ENCODE assay signal across 40 cellular contexts in the genomic region with DNA sequence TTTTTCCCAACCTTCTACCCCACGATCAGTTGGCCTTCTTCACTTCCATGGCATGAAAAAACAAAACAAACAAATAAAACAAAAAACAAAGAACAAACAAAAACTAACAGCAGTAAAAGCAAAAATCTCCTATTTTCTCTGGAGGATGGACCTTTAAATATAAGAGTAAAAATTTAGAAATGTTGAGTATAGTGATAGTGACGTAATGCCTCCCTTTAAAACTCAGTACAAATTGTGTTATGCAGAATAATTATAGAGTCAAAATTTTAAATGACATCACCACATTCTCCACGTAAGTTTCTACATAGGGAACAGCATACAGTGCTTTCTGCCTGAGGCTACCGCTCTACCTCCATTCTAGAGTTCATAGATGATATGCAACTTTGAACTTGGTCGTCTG.
"Had no signal": no experiment of that assay in that cellular context is flagged by ENCODE, and none has a peak within 500 bp of the region (broad histone marks: within the 10 kb centered on the region; RNA-seq: fewer than 3 reads in every experiment).

No MANE protein-coding gene starts in this region.

- H3K36me3 Mint-ChIP-seq: activated naive CD4-positive, alpha-beta T cell treated with anti-CD3 and anti-CD28 coated beads, Interleukin-2, amount 10 ng/mL, durations not matched to agents 7 days and 5 days; activated naive CD4-positive, alpha-beta T cell treated with anti-CD3 and anti-CD28 coated beads, Interleukin-2, amount 50 U/mL, for 24 hours; activated naive CD4-positive, alpha-beta T cell treated with anti-CD3 and anti-CD28 coated beads, Interleukin-2, amount 50 U/mL, for 72 hours; activated naive CD8-positive, alpha-beta T cell; activated naive CD8-positive, alpha-beta T cell treated with anti-CD3 and anti-CD28 coated beads for 36 hours; activated naive CD8-positive, alpha-beta T cell treated with anti-CD3 and anti-CD28 coated beads, Interleukin-2, amount 10 ng/mL, durations not matched to agents 7 days and 5 days; brain had no signal

- DNase-seq: activated effector memory CD4-positive, alpha-beta T cell treated with anti-CD3 and anti-CD28 coated beads, Interleukin-2, amount 50 U/mL, for 16 hours; activated effector memory CD4-positive, alpha-beta T cell treated with Interleukin-2 at 50 U/mL for 16 hours; activated gamma-delta T cell; activated gamma-delta T cell treated with Interleukin-2 at 50 U/mL for 16 hours; activated naive CD4-positive, alpha-beta T cell; activated naive CD4-positive, alpha-beta T cell treated with anti-CD3 and anti-CD28 coated beads for 36 hours; activated naive CD4-positive, alpha-beta T cell treated with anti-CD3 and anti-CD28 coated beads, Interleukin-2, amount 10 ng/mL, durations not matched to agents 7 days and 5 days; activated naive CD4-positive, alpha-beta T cell treated with anti-CD3 and anti-CD28 coated beads, Interleukin-2, amount 50 U/mL, for 16 hours; activated naive CD4-positive, alpha-beta T cell treated with Interleukin-2 at 50 U/mL for 16 hours; activated naive CD8-positive, alpha-beta T cell treated with anti-CD3 and anti-CD28 coated beads for 36 hours; activated naive CD8-positive, alpha-beta T cell treated with anti-CD3 and anti-CD28 coated beads, Interleukin-2, amount 10 ng/mL, durations not matched to agents 7 days and 5 days; activated naive CD8-positive, alpha-beta T cell treated with anti-CD3 and anti-CD28 coated beads, Interleukin-2, amount 50 U/mL, for 24 hours; activated T-cell treated with anti-CD3 and anti-CD28 coated beads, Interleukin-2, amount 50 U/mL, for 1 hour; activated T-cell treated with anti-CD3 and anti-CD28 coated beads, Interleukin-2, amount 50 U/mL, for 24 hours; activated T-cell treated with anti-CD3 and anti-CD28 coated beads, Interleukin-2, amount 50 U/mL, for 4 hours; activated T-cell treated with anti-CD3 and anti-CD28 coated beads, Interleukin-2, amount 50 U/mL, for 48 hours; activated T-cell treated with anti-CD3 and anti-CD28 coated beads, Interleukin-2, amount 50 U/mL, for 72 hours; adrenal gland; amniotic stem cell; amygdala; anterior cingulate cortex; aorta; body of pancreas; brain microvascular endothelial cell; caudate nucleus; central memory CD4-positive, alpha-beta T cell; cerebellar nuclear complex had no signal

- H3K27me3 Mint-ChIP-seq: activated naive CD4-positive, alpha-beta T cell treated with anti-CD3 and anti-CD28 coated beads, Interleukin-2, amount 10 ng/mL, durations not matched to agents 7 days and 5 days; activated naive CD4-positive, alpha-beta T cell treated with anti-CD3 and anti-CD28 coated beads, Interleukin-2, amount 50 U/mL, for 24 hours; activated naive CD8-positive, alpha-beta T cell; activated naive CD8-positive, alpha-beta T cell treated with anti-CD3 and anti-CD28 coated beads for 36 hours; activated naive CD8-positive, alpha-beta T cell treated with anti-CD3 and anti-CD28 coated beads, Interleukin-2, amount 10 ng/mL, durations not matched to agents 7 days and 5 days; activated naive CD8-positive, alpha-beta T cell treated with anti-CD3 and anti-CD28 coated beads, Interleukin-2, amount 50 U/mL, for 24 hours; activated T-cell treated with anti-CD3 and anti-CD28 coated beads, Interleukin-2, amount 50 U/mL, for 24 hours; activated T-helper 17 cell treated with anti-CD3 and anti-CD28 coated beads, Interleukin-2, amount 50 U/mL, for 72 hours; central memory CD8-positive, alpha-beta T cell had no signal

- H3K4me1 Mint-ChIP-seq: activated naive CD4-positive, alpha-beta T cell treated with anti-CD3 and anti-CD28 coated beads, Interleukin-2, amount 10 ng/mL, durations not matched to agents 7 days and 5 days; activated naive CD4-positive, alpha-beta T cell treated with anti-CD3 and anti-CD28 coated beads, Interleukin-2, amount 50 U/mL, for 24 hours; activated naive CD8-positive, alpha-beta T cell treated with anti-CD3 and anti-CD28 coated beads for 36 hours; activated naive CD8-positive, alpha-beta T cell treated with anti-CD3 and anti-CD28 coated beads, Interleukin-2, amount 10 ng/mL, durations not matched to agents 7 days and 5 days; activated naive CD8-positive, alpha-beta T cell treated with anti-CD3 and anti-CD28 coated beads, Interleukin-2, amount 50 U/mL, for 24 hours; activated T-helper 17 cell treated with anti-CD3 and anti-CD28 coated beads, Interleukin-2, amount 50 U/mL, for 72 hours; brain; central memory CD8-positive, alpha-beta T cell had no signal

- H3K27ac Mint-ChIP-seq: activated naive CD4-positive, alpha-beta T cell treated with anti-CD3 and anti-CD28 coated beads for 36 hours; activated naive CD4-positive, alpha-beta T cell treated with anti-CD3 and anti-CD28 coated beads, Interleukin-2, amount 10 ng/mL, durations not matched to agents 7 days and 5 days; activated naive CD4-positive, alpha-beta T cell treated with anti-CD3 and anti-CD28 coated beads, Interleukin-2, amount 50 U/mL, for 24 hours; activated naive CD4-positive, alpha-beta T cell treated with anti-CD3 and anti-CD28 coated beads, Interleukin-2, amount 50 U/mL, for 72 hours; activated naive CD8-positive, alpha-beta T cell; activated naive CD8-positive, alpha-beta T cell treated with anti-CD3 and anti-CD28 coated beads for 36 hours; activated naive CD8-positive, alpha-beta T cell treated with anti-CD3 and anti-CD28 coated beads, Interleukin-2, amount 10 ng/mL, durations not matched to agents 7 days and 5 days; activated naive CD8-positive, alpha-beta T cell treated with anti-CD3 and anti-CD28 coated beads, Interleukin-2, amount 50 U/mL, for 24 hours; activated T-cell treated with anti-CD3 and anti-CD28 coated beads, Interleukin-2, amount 50 U/mL, for 24 hours; activated T-cell treated with anti-CD3 and anti-CD28 coated beads, Interleukin-2, amount 50 U/mL, for 72 hours; activated T-helper 1 cell treated with anti-CD3 and anti-CD28 coated beads, Interleukin-12 subunit alpha, Interleukin-12 subunit beta, Interleukin-2, Interleukin-4 antibody, amounts not matched to agents 30 ng/mL and 10 ng/mL and 1 ng/mL, durations not matched to agents 14 hours and 24 hours and 36 hours; activated T-helper 17 cell treated with anti-CD3 and anti-CD28 coated beads, Interleukin-2, amount 50 U/mL, for 72 hours; activated T-helper 2 cell treated with anti-CD3 and anti-CD28 coated beads, Interferon-gamma antibody, Interleukin-2, Interleukin-4, amounts not matched to agents 10 μg/mL and 5 μg/mL and 100 μg/mL, durations not matched to agents 14 hours and 24 hours and 36 hours; brain had no signal

- H3K27ac ChIP-seq: adrenal gland, ascending aorta, body of pancreas, brain microvascular endothelial cell, breast epithelium, cardiac muscle cell had no signal

- FAIRE-seq: astrocyte, bronchial epithelial cell had no signal

- H3K36me3 ChIP-seq: adrenal gland, ascending aorta, brain microvascular endothelial cell, breast epithelium, cardiac muscle cell had no signal

- H3K4me3 ChIP-seq: adrenal gland, ascending aorta, body of pancreas, breast epithelium, cardiac muscle cell had no signal

- H3K9me3 ChIP-seq: adrenal gland, ascending aorta, body of pancreas, breast epithelium had no signal

- H3K4me3 Mint-ChIP-seq: activated naive CD4-positive, alpha-beta T cell treated with anti-CD3 and anti-CD28 coated beads for 36 hours; activated naive CD4-positive, alpha-beta T cell treated with anti-CD3 and anti-CD28 coated beads, Interleukin-2, amount 10 ng/mL, durations not matched to agents 7 days and 5 days; activated naive CD4-positive, alpha-beta T cell treated with anti-CD3 and anti-CD28 coated beads, Interleukin-2, amount 50 U/mL, for 24 hours; activated naive CD8-positive, alpha-beta T cell; activated naive CD8-positive, alpha-beta T cell treated with anti-CD3 and anti-CD28 coated beads for 36 hours; activated naive CD8-positive, alpha-beta T cell treated with anti-CD3 and anti-CD28 coated beads, Interleukin-2, amount 10 ng/mL, durations not matched to agents 7 days and 5 days; activated naive CD8-positive, alpha-beta T cell treated with anti-CD3 and anti-CD28 coated beads, Interleukin-2, amount 50 U/mL, for 24 hours; activated T-cell treated with anti-CD3 and anti-CD28 coated beads, Interleukin-2, amount 50 U/mL, for 24 hours; activated T-cell treated with anti-CD3 and anti-CD28 coated beads, Interleukin-2, amount 50 U/mL, for 4 hours; activated T-cell treated with anti-CD3 and anti-CD28 coated beads, Interleukin-2, amount 50 U/mL, for 72 hours; activated T-helper 1 cell treated with anti-CD3 and anti-CD28 coated beads, Interleukin-12 subunit alpha, Interleukin-12 subunit beta, Interleukin-2, Interleukin-4 antibody, amounts not matched to agents 30 ng/mL and 10 ng/mL and 1 ng/mL, durations not matched to agents 14 hours and 24 hours and 36 hours; activated T-helper 17 cell treated with anti-CD3 and anti-CD28 coated beads, Interleukin-2, amount 50 U/mL, for 72 hours; brain; central memory CD8-positive, alpha-beta T cell had no signal

- ATAC-seq: activated naive CD4-positive, alpha-beta T cell treated with anti-CD3 and anti-CD28 coated beads, Interleukin-2, amount 50 U/mL, for 72 hours; activated naive CD8-positive, alpha-beta T cell treated with anti-CD3 and anti-CD28 coated beads, Interleukin-2, amount 50 U/mL, for 24 hours; activated T-cell treated with anti-CD3 and anti-CD28 coated beads, Interleukin-2, amount 50 U/mL, for 4 hours; activated T-cell treated with anti-CD3 and anti-CD28 coated beads, Interleukin-2, amount 50 U/mL, for 72 hours; activated T-helper 17 cell treated with anti-CD3 and anti-CD28 coated beads, Interleukin-2, amount 50 U/mL, for 72 hours; body of pancreas had no signal

- H3K27me3 ChIP-seq: adrenal gland, ascending aorta, body of pancreas, brain microvascular endothelial cell, breast epithelium, cardiac muscle cell had no signal

- H3K4me1 ChIP-seq: adrenal gland, ascending aorta, body of pancreas, breast epithelium had no signal
